Comparison of ENCODE assay signal across 19 cellular contexts in genomic region chr14:33063521-33063920, GRCh38.
DNase-seq lines count a peak whose midpoint lies in the region; ATAC-seq, FAIRE-seq and TF ChIP-seq lines count a peak whose summit lies in the region.
"Had no signal": no experiment of that assay in that cellular context is flagged by ENCODE, and none has a peak within 500 bp of the region (broad histone marks: within the 10 kb centered on the region; RNA-seq: fewer than 3 reads in every experiment).

No MANE protein-coding gene starts in this region.

- no peaks in the 10 kb centered on the region for H3K27me3 Mint-ChIP-seq in astrocyte (ENCODE audit: low read depth, unreplicated experiment)
- H3K27me3 Mint-ChIP-seq: B cell; CD4-positive, CD25-positive, alpha-beta regulatory T cell had no signal

- DNase-seq in NCI-H69 (lab: John Stamatoyannopoulos, UW) (peak; percentile 44), PC-3 (peak; percentile 69), astrocyte (ENCODE audit: low read depth) (no peak), smooth muscle cell (lab: John Stamatoyannopoulos, UW; ENCODE audit: unreplicated experiment) (no peak), hepatic stellate cell (ENCODE audit: low spot score) (no peak), AG08396 (ENCODE audit: low spot score) (no peak)
- DNase-seq in activated effector memory CD4-positive, alpha-beta T cell treated with anti-CD3 and anti-CD28 coated beads, Interleukin-2, amount 50 U/mL, for 16 hours: no peak
- DNase-seq: Caco-2; CD4-positive, CD25-positive, alpha-beta regulatory T cell; CD8-positive, alpha-beta T cell; DMS153; DND-41; GOT3; HFFc6 had no signal

- H4K20me1 ChIP-seq in PC-3 (ENCODE audit: low read length) (no peaks in the 10 kb centered on the region), astrocyte (ENCODE audit: insufficient read depth, low read length) (no peaks in the 10 kb centered on the region), smooth muscle cell (ENCODE audit: low read depth) (no peaks in the 10 kb centered on the region)
- H4K20me1 ChIP-seq: BLaER1 had no signal

- H3K9me3 ChIP-seq in PC-3 (ENCODE audit: low read length): no peaks in the 10 kb centered on the region
- H3K9me3 ChIP-seq in astrocyte (ENCODE audit: insufficient read depth, low read depth, low read length): no peaks in the 10 kb centered on the region
- H3K9me3 ChIP-seq in smooth muscle cell (replicated peaks; ENCODE audit: low read depth): no peaks in the 10 kb centered on the region
- H3K9me3 ChIP-seq: BLaER1, Caco-2, HAP-1 had no signal

- 53% methylated on average over 4 of the region's 4 CpGs for WGBS in smooth muscle cell (ENCODE audit: low lambda C conversion rate)

- H3K27ac ChIP-seq in PC-3 (ENCODE audit: low read length): peak overlapping the region; percentile 58
- peak overlapping the region; percentile 30 for H3K27ac ChIP-seq in astrocyte (ENCODE audit: low read depth, low read length)
- peak overlapping the region; percentile 49 for H3K27ac ChIP-seq in smooth muscle cell (ENCODE audit: low read depth)
- H3K27ac ChIP-seq: BLaER1, C4-2B had no signal

- H3K79me2 ChIP-seq in PC-3 (ENCODE audit: low read length) (no peaks in the 10 kb centered on the region), astrocyte (ENCODE audit: insufficient read depth, low read length) (no peaks in the 10 kb centered on the region), smooth muscle cell (ENCODE audit: low read depth) (no peaks in the 10 kb centered on the region)

- H3K4me1 ChIP-seq in PC-3 (ENCODE audit: insufficient read depth, low read length) (peaks cover 28% of the 10 kb centered on the region), astrocyte (ENCODE audit: insufficient read depth, low read length) (peaks cover 17% of the 10 kb centered on the region), smooth muscle cell (ENCODE audit: low read depth) (peaks cover 9% of the 10 kb centered on the region)
- H3K4me1 ChIP-seq: BLaER1, Caco-2 had no signal

- no peak for FAIRE-seq in astrocyte (lab: Jason Lieb, UNC)
- FAIRE-seq: GM12892 had no signal

- H3K9me3 Mint-ChIP-seq in astrocyte (ENCODE audit: unreplicated experiment): no peaks in the 10 kb centered on the region
- H3K9me3 Mint-ChIP-seq: CD8-positive, alpha-beta T cell had no signal

- H3F3A ChIP-seq in PC-3 (ENCODE audit: low read length, unreplicated experiment): no peaks in the 10 kb centered on the region
- H3F3A ChIP-seq in smooth muscle cell (ENCODE audit: low read depth): no peaks in the 10 kb centered on the region

- H3K9ac ChIP-seq in PC-3 (ENCODE audit: low read length): no peak overlapping the region
- no peak overlapping the region for H3K9ac ChIP-seq in astrocyte (ENCODE audit: low read length)
- no peak overlapping the region for H3K9ac ChIP-seq in smooth muscle cell (ENCODE audit: low read depth)
- H3K9ac ChIP-seq: BLaER1 had no signal

- CTCF ChIA-PET in PC-3 (lab: Charles Lee): no interaction called here

- 0 out of 2 replicates have a peak, but pooled peaks have one; percentile 7 for ATAC-seq in PC-3
- ATAC-seq: CD8-positive, alpha-beta T cell had no signal

- intact Hi-C loops in PC-3 (cut with micrococcal nuclease): no loop called here

- H3K4me1 Mint-ChIP-seq in astrocyte (ENCODE audit: low read depth, unreplicated experiment): peaks cover 5% of the 10 kb centered on the region
- H3K4me1 Mint-ChIP-seq: B cell; CD4-positive, CD25-positive, alpha-beta regulatory T cell had no signal

- TF ChIP-seq CTCF in PC-3 (conservative IDR thresholded peaks at IDR 0.05; ENCODE audit: low read depth, low read length): no peak
- TF ChIP-seq CTCF in astrocyte (IDR thresholded peaks at IDR 0.05; ENCODE audit: insufficient read depth, low read depth, low read length): no peak
- TF ChIP-seq CTCF in smooth muscle cell (IDR thresholded peaks at IDR 0.05; ENCODE audit: borderline replicate concordance, insufficient read depth, poor library complexity, severe bottlenecking): no peak

- H3K36me3 ChIP-seq in PC-3 (ENCODE audit: low read depth, low read length) (no peaks in the 10 kb centered on the region), astrocyte (ENCODE audit: insufficient read depth, low read length) (no peaks in the 10 kb centered on the region), smooth muscle cell (ENCODE audit: low read depth) (no peaks in the 10 kb centered on the region)
- H3K36me3 ChIP-seq: BLaER1, HAP-1 had no signal

- peak overlapping the region; percentile 50 for H3K4me2 ChIP-seq in PC-3 (ENCODE audit: low read length)
- peak overlapping the region; percentile 77 for H3K4me2 ChIP-seq in astrocyte (ENCODE audit: low read length)
- H3K4me2 ChIP-seq in smooth muscle cell: peak overlapping the region; percentile 48
- H3K4me2 ChIP-seq: BLaER1 had no signal

- H3K4me3 ChIP-seq in PC-3 (ENCODE audit: low read length) (no peak overlapping the region), astrocyte (ENCODE audit: insufficient read depth, low read depth, low read length) (no peak overlapping the region), smooth muscle cell (no peak overlapping the region)
- H3K4me3 ChIP-seq: BLaER1, HAP-1 had no signal

- POLR2A ChIA-PET in PC-3 (lab: Charles Lee; ENCODE audit: unreplicated experiment): no interaction called here

- no peak overlapping the region for H3K4me3 Mint-ChIP-seq in astrocyte (ENCODE audit: unreplicated experiment)
- H3K4me3 Mint-ChIP-seq: B cell; CD4-positive, CD25-positive, alpha-beta regulatory T cell; CD8-positive, alpha-beta T cell; HFFc6 had no signal

- no TSS peak for BruUV-seq in PC-3 (replicated peaks; lab: Mats Ljungman, UMichigan)

- H3K27ac Mint-ChIP-seq in astrocyte (ENCODE audit: unreplicated experiment): no peak overlapping the region
- H3K27ac Mint-ChIP-seq: B cell; CD4-positive, CD25-positive, alpha-beta regulatory T cell; CD8-positive, alpha-beta T cell; HFFc6 had no signal

- no peaks in the 10 kb centered on the region for H3K36me3 Mint-ChIP-seq in astrocyte (ENCODE audit: low read depth, unreplicated experiment)
- H3K36me3 Mint-ChIP-seq: CD4-positive, CD25-positive, alpha-beta regulatory T cell; CD8-positive, alpha-beta T cell had no signal

- H3K27me3 ChIP-seq in PC-3 (ENCODE audit: low read length): no peaks in the 10 kb centered on the region
- no peaks in the 10 kb centered on the region for H3K27me3 ChIP-seq in astrocyte (ENCODE audit: insufficient read depth, low read length)
- no peaks in the 10 kb centered on the region for H3K27me3 ChIP-seq in smooth muscle cell (ENCODE audit: low read depth)
- H3K27me3 ChIP-seq: BLaER1 had no signal

- no peak overlapping the region for H2AFZ ChIP-seq in PC-3 (ENCODE audit: low read length)
- H2AFZ ChIP-seq in astrocyte (ENCODE audit: low read depth, low read length): no peak overlapping the region
- no peak overlapping the region for H2AFZ ChIP-seq in smooth muscle cell (ENCODE audit: low read depth)

- no peaks in the 10 kb centered on the region for H3K9me2 ChIP-seq in PC-3 (replicated peaks; ENCODE audit: low read length)

Comparison
In these comparisons a context has a peak if more than half of its experiments do, and no peak if none do; other contexts are left out.
1. DNase-seq: peak in NCI-H69 (single experiment) and PC-3 (single experiment); none in astrocyte (single experiment), smooth muscle cell (single experiment), hepatic stellate cell (single experiment), AG08396 (single experiment) and activated effector memory CD4-positive, alpha-beta T cell treated with anti-CD3 and anti-CD28 coated beads, Interleukin-2, amount 50 U/mL, for 16 hours (single experiment).
2. Peak in every context shown above with its lines, with median percentiles within 50 percentile points of each other: H3K27ac ChIP-seq and H3K4me2 ChIP-seq.